Comparison of ENCODE assay signal across 17 cellular contexts in the genomic region with DNA sequence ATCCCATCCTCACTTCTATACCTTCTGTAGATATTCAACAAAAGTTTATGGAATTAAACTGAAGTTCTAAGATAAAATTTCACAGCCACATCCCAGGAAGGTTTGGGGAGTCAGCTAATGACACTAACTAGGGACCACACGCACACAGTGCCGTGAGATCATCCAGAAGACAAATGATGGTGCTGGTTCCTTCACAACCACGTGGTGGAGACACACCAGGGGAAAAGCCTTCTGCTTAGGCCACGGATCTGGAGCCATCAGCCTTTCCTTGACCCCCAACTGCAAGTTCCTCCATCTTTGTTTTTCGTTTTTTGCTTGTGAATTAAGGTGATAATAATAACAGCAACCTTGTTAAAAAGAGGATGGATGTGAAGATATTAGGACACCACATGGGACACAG.
DNase-seq lines count a peak whose midpoint lies in the region; ATAC-seq and TF ChIP-seq lines count a peak whose summit lies in the region.
"Had no signal": no experiment of that assay in that cellular context is flagged by ENCODE, and none has a peak within 500 bp of the region (broad histone marks: within the 10 kb centered on the region; RNA-seq: fewer than 3 reads in every experiment).

No MANE protein-coding gene starts in this region.

- peak; percentile 4 for DNase-seq in A673 (ENCODE audit: low spot score)
- DNase-seq in HEK293T (ENCODE audit: extremely low spot score) = peak; percentile 18
- DNase-seq in OCI-M1 (lab: John Stamatoyannopoulos, UW) = peak; percentile 15
- DNase-seq in epithelial cell of proximal tubule (ENCODE audit: low read depth) = no peak
- DNase-seq in glomerular visceral epithelial cell (ENCODE audit: extremely low spot score) = no peak
- DNase-seq in Right ventricle myocardium superior = no peak
- no peak for DNase-seq in heart right ventricle
- DNase-seq: ACHN; CD4-positive, alpha-beta memory T cell; GF-D8; KBM-7; NCI-H1092; NCI-H226; NCI-H526 treated with DMSO at 0.1 percent for 48 hours; Peyer's patch; SHP77 had no signal

- H3K27me3 ChIP-seq in A673 (replicated peaks; ENCODE audit: insufficient read depth, low read depth, low read length, poor library complexity) (no peaks in the 10 kb centered on the region), heart right ventricle (no peaks in the 10 kb centered on the region)
- H3K27me3 ChIP-seq: Peyer's patch had no signal

- BruUV-seq in A673 (replicated peaks; lab: Mats Ljungman, UMichigan) = no TSS peak

- H3K27ac ChIP-seq in A673 (ENCODE audit: low read depth, low read length, poor library complexity, severe bottlenecking) (no peak overlapping the region), heart right ventricle (no peak overlapping the region)
- H3K27ac ChIP-seq: Peyer's patch had no signal

- ATAC-seq in Right ventricle myocardium superior (ENCODE audit: poor library complexity) (no peak), heart right ventricle (no peak), HG02571 (IDR thresholded peaks at IDR 0.05; ENCODE audit: unreplicated experiment) (no peak)

- WGBS in heart right ventricle, 2 donors = 67 to 72% methylated on average over 5 of the region's 5 CpGs

- H3K36me3 ChIP-seq in A673 (ENCODE audit: insufficient read depth, low read length, poor library complexity, severe bottlenecking) = no peaks in the 10 kb centered on the region
- no peaks in the 10 kb centered on the region for H3K36me3 ChIP-seq in heart right ventricle
- H3K36me3 ChIP-seq: Peyer's patch had no signal

- no peak overlapping the region for H3K4me3 ChIP-seq in A673 (ENCODE audit: low read depth, low read length, poor library complexity, severe bottlenecking)
- no peak overlapping the region for H3K4me3 ChIP-seq in epithelial cell of proximal tubule (ENCODE audit: low read depth, low read length)
- H3K4me3 ChIP-seq in heart right ventricle = no peak overlapping the region
- H3K4me3 ChIP-seq: Peyer's patch had no signal

- TF ChIP-seq CTCF in A673 (conservative IDR thresholded peaks at IDR 0.05; ENCODE audit: low read depth, low read length) (peak; percentile 28; the same call in 1 of the 2 replicates), epithelial cell of proximal tubule (conservative IDR thresholded peaks at IDR 0.05; ENCODE audit: low read depth, low read length) (peak; percentile 27), heart right ventricle (IDR thresholded peaks at IDR 0.05) (no peak)

- intact Hi-C loops in A673 (cut with micrococcal nuclease; ENCODE audit: unreplicated experiment) (no loop called here), Right ventricle myocardium superior (cut with DNase I) (loop anchor here (10.0 kb wide), 1 partner anchor 83 kb away; no protein-coding TSS in a partner anchor), heart right ventricle (cut with DNase I) (loop anchor here in 1 of 10 donors (5.0 kb wide), 1 partner anchor 86 kb away; no protein-coding TSS in a partner anchor)

- CTCF ChIA-PET in A673 (lab: Charles Lee) = interaction anchor here (0.6 to 0.7 kb wide), 2 partner anchors 134 to 235 kb away, joined by 3 to 5 read pairs; no protein-coding TSS in a partner anchor
- CTCF ChIA-PET in HEK293T (lab: Yijun Ruan, JAX) = no interaction called here

- POLR2A ChIA-PET in A673 (lab: Charles Lee; ENCODE audit: low non-redundant PET) = no interaction called here
- POLR2A ChIA-PET in HEK293T (lab: Yijun Ruan, JAX) = no interaction called here

- no peaks in the 10 kb centered on the region for H3K4me1 ChIP-seq in A673 (ENCODE audit: insufficient read depth, low read length, poor library complexity, severe bottlenecking)
- H3K4me1 ChIP-seq in heart right ventricle = peaks cover 0 to 43% (median 29%) of the 10 kb centered on the region in 9 donors
- H3K4me1 ChIP-seq: Peyer's patch had no signal

- H3K9me3 ChIP-seq in A673 (ENCODE audit: low read depth, low read length, poor library complexity, severe bottlenecking) = no peaks in the 10 kb centered on the region
- H3K9me3 ChIP-seq in heart right ventricle = no peaks in the 10 kb centered on the region
- H3K9me3 ChIP-seq: Peyer's patch had no signal

TF ChIP-seq in HEK293T, 16 proteins besides CTCF, POLR2A, EP300 and RAD21:
- TF ChIP-seq, protein P1, sequence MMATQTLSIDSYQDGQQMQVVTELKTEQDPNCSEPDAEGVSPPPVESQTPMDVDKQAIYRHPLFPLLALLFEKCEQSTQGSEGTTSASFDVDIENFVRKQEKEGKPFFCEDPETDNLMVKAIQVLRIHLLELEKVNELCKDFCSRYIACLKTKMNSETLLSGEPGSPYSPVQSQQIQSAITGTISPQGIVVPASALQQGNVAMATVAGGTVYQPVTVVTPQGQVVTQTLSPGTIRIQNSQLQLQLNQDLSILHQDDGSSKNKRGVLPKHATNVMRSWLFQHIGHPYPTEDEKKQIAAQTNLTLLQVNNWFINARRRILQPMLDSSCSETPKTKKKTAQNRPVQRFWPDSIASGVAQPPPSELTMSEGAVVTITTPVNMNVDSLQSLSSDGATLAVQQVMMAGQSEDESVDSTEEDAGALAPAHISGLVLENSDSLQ (IDR thresholded peaks at IDR 0.05) = no peak
- TF ChIP-seq FOXK2 (IDR thresholded peaks at IDR 0.05) (no peak), TARDBP (IDR thresholded peaks at IDR 0.05) (no peak), SP1 (IDR thresholded peaks at IDR 0.05) (no peak), ELF4 (IDR thresholded peaks at IDR 0.05) (no peak), L3MBTL2 (conservative IDR thresholded peaks at IDR 0.05) (no peak), ARNT (IDR thresholded peaks at IDR 0.05) (no peak), FOXA1 (IDR thresholded peaks at IDR 0.05) (no peak), SUZ12 (IDR thresholded peaks at IDR 0.05) (no peak), BHLHE40 (IDR thresholded peaks at IDR 0.05; ENCODE audit: borderline replicate concordance) (no peak), LEF1 (IDR thresholded peaks at IDR 0.05; ENCODE audit: borderline replicate concordance) (no peak), NFRKB (IDR thresholded peaks at IDR 0.05) (no peak), CTBP1 (IDR thresholded peaks at IDR 0.05; ENCODE audit: borderline replicate concordance) (no peak), ZNF384 (IDR thresholded peaks at IDR 0.05) (no peak), HDGF (IDR thresholded peaks at IDR 0.05; ENCODE audit: borderline replicate concordance) (no peak), FOXM1 (IDR thresholded peaks at IDR 0.05; ENCODE audit: borderline replicate concordance) (no peak)

Comparison
In these comparisons a context has a peak if more than half of its experiments do, and no peak if none do; other contexts are left out.
1. DNase-seq: peak in A673 (single experiment), HEK293T (single experiment) and OCI-M1 (single experiment); none in epithelial cell of proximal tubule (single experiment), glomerular visceral epithelial cell (single experiment), Right ventricle myocardium superior (single experiment) and heart right ventricle (0 of 2).
2. CTCF ChIP-seq: peak in A673 (single experiment) and epithelial cell of proximal tubule (single experiment); none in heart right ventricle (0 of 9).